28 cellular contexts compared by ENCODE assay signal in genomic region chr6:743320-744096, GRCh38.
"Had no signal": no experiment of that assay in that cellular context is flagged by ENCODE, and none has a peak within 500 bp of the region (broad histone marks: within the 10 kb centered on the region; RNA-seq: fewer than 3 reads in every experiment).

No MANE protein-coding gene starts in this region.

- H3K4me3 Mint-ChIP-seq: activated CD4-positive, alpha-beta memory T cell treated with anti-CD3 and anti-CD28 coated beads, Interleukin-2, amount 10 ng/mL, durations not matched to agents 7 days and 5 days; activated CD4-positive, alpha-beta T cell treated with anti-CD3 and anti-CD28 coated beads for 36 hours; activated naive CD8-positive, alpha-beta T cell treated with anti-CD3 and anti-CD28 coated beads, Interleukin-2, amount 50 U/mL, for 24 hours; brain; central memory CD8-positive, alpha-beta T cell had no signal

- H3K27me3 Mint-ChIP-seq: brain had no signal

- H3K4me3 ChIP-seq: MG63, SK-N-MC had no signal

- H3K36me3 Mint-ChIP-seq: brain had no signal

- H3K27me3 ChIP-seq: MG63 had no signal

- H3K27ac Mint-ChIP-seq: activated CD4-positive, alpha-beta memory T cell treated with anti-CD3 and anti-CD28 coated beads, Interleukin-2, amount 10 ng/mL, durations not matched to agents 7 days and 5 days; activated CD4-positive, alpha-beta T cell treated with anti-CD3 and anti-CD28 coated beads for 36 hours; activated naive CD4-positive, alpha-beta T cell treated with anti-CD3 and anti-CD28 coated beads, Interleukin-2, amount 50 U/mL, for 72 hours; activated naive CD8-positive, alpha-beta T cell treated with anti-CD3 and anti-CD28 coated beads, Interleukin-2, amount 50 U/mL, for 24 hours had no signal

- ATAC-seq: activated CD4-positive, alpha-beta T cell treated with anti-CD3 and anti-CD28 coated beads for 36 hours; activated naive CD4-positive, alpha-beta T cell treated with anti-CD3 and anti-CD28 coated beads, Interleukin-2, amount 50 U/mL, for 72 hours; activated naive CD8-positive, alpha-beta T cell treated with anti-CD3 and anti-CD28 coated beads, Interleukin-2, amount 50 U/mL, for 24 hours; Panc1; Right ventricle myocardium inferior had no signal

- H3K9me3 ChIP-seq: MG63 had no signal

- H3K4me1 Mint-ChIP-seq: brain; central memory CD8-positive, alpha-beta T cell had no signal

- H3K27ac ChIP-seq: SK-N-MC, WERI-Rb-1 had no signal

- H3K9me3 Mint-ChIP-seq: activated CD4-positive, alpha-beta memory T cell treated with anti-CD3 and anti-CD28 coated beads, Interleukin-2, amount 10 ng/mL, durations not matched to agents 7 days and 5 days; activated naive CD8-positive, alpha-beta T cell treated with anti-CD3 and anti-CD28 coated beads, Interleukin-2, amount 50 U/mL, for 24 hours; brain; central memory CD8-positive, alpha-beta T cell had no signal

- DNase-seq: activated CD4-positive, alpha-beta memory T cell treated with anti-CD3 and anti-CD28 coated beads, Interleukin-2, amount 10 ng/mL, durations not matched to agents 7 days and 5 days; activated CD4-positive, alpha-beta T cell treated with anti-CD3 and anti-CD28 coated beads for 36 hours; activated CD4-positive, alpha-beta T cell treated with anti-CD3 and anti-CD28 coated beads, Interleukin-2, amount 50 U/mL, for 1 hour; activated CD8-positive, alpha-beta memory T cell treated with anti-CD3 and anti-CD28 coated beads, Interleukin-2, amount 50 U/mL, for 48 hours; activated naive CD4-positive, alpha-beta T cell treated with Interleukin-2 at 50 U/mL for 16 hours; activated naive CD8-positive, alpha-beta T cell treated with anti-CD3 and anti-CD28 coated beads, Interleukin-2, amount 50 U/mL, for 24 hours; activated T-cell treated with anti-CD3 and anti-CD28 coated beads, Interleukin-2, amount 50 U/mL, for 1 hour; amniotic stem cell; KG1; MG63; MV-4-11; NCI-H1092 treated with DMSO at 0.1 percent for 48 hours; NCI-H1436; NCI-H1694 treated with DMSO at 0.1 percent for 48 hours; NCI-H2029 treated with DMSO at 0.1 percent for 48 hours; NCI-H510A treated with DMSO at 0.1 percent for 48 hours; NCI-H69; NK-92 treated with Interleukin-12 subunit alpha and Interleukin-12 subunit beta, amount 100 ng/mL, for 24 hours; OCI-M1; RPMI8226; T-helper 1 cell; WERI-Rb-1 had no signal

- H3K36me3 ChIP-seq: MG63, WERI-Rb-1 had no signal
